ENCODE assay signal across 17 cellular contexts in the genomic region with DNA sequence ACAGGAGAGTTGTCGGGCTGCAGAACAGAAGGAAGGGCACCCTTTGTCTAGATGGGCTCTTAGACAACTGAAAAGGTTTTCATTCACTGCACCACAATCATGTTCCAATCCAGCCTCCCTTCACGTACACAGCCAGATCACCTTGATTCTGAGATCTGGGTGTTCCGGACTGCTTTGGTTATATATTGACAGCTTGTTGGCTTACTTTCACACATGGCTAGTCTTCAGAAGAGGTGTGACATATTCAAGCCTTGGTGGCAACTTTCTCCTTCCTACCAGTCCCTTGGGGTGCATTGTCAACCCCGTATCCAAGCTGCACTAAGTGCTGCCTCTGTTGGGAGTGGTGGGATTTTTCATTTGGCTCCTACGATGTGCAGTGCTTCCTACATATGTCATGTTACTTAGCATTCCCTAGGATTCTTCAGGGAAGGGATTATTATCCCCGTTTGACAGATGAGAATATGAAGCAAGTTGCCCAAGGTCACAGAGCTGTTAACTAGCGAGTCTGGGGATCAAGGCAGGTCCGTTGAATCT.
DNase-seq lines count a peak whose midpoint lies in the region; ATAC-seq, FAIRE-seq and TF ChIP-seq lines count a peak whose summit lies in the region.
"Had no signal": no experiment of that assay in that cellular context is flagged by ENCODE, and none has a peak within 500 bp of the region (broad histone marks: within the 10 kb centered on the region; RNA-seq: fewer than 3 reads in every experiment).

No MANE protein-coding gene starts in this region.

- H3K36me3 Mint-ChIP-seq in naive thymus-derived CD4-positive, alpha-beta T cell: peaks cover 0 to 5% (median 3%) of the 10 kb centered on the region in 5 donors
- H3K36me3 Mint-ChIP-seq in osteocyte (ENCODE audit: unreplicated experiment): no peaks in the 10 kb centered on the region
- H3K36me3 Mint-ChIP-seq: activated naive CD8-positive, alpha-beta T cell treated with anti-CD3 and anti-CD28 coated beads, Interleukin-2, amount 10 ng/mL, durations not matched to agents 7 days and 5 days; WTC11 had no signal

- CTCF ChIA-PET in naive thymus-derived CD4-positive, alpha-beta T cell (lab: Charles Lee): interaction anchor here (0.9 kb wide), 1 partner anchor 14 kb away, joined by 4 read pairs; no protein-coding TSS in a partner anchor

- no peak for TF ChIP-seq CTCF in RWPE2 (IDR thresholded peaks at IDR 0.05; ENCODE audit: poor library complexity, severe bottlenecking)
- TF ChIP-seq CTCF in osteocyte (IDR thresholded peaks at IDR 0.05): no peak

- H3K27me3 ChIP-seq in RWPE2 (ENCODE audit: insufficient read depth, poor library complexity, severe bottlenecking): no peaks in the 10 kb centered on the region
- H3K27me3 ChIP-seq in naive thymus-derived CD4-positive, alpha-beta T cell (ENCODE audit: control insufficient read depth in 2 of 2, insufficient read depth in 2 of 2, low read length in 2 of 2): no peaks in the 10 kb centered on the region
- H3K27me3 ChIP-seq: upper lobe of right lung had no signal

- H3K9me3 Mint-ChIP-seq in naive thymus-derived CD4-positive, alpha-beta T cell: peaks cover 0 to 12% (median 0%) of the 10 kb centered on the region in 11 donors
- H3K9me3 Mint-ChIP-seq in osteocyte (ENCODE audit: unreplicated experiment): no peaks in the 10 kb centered on the region
- H3K9me3 Mint-ChIP-seq: activated naive CD8-positive, alpha-beta T cell treated with anti-CD3 and anti-CD28 coated beads, Interleukin-2, amount 10 ng/mL, durations not matched to agents 7 days and 5 days had no signal

- no peaks in the 10 kb centered on the region for H3K9me3 ChIP-seq in RWPE2 (ENCODE audit: severe bottlenecking)
- H3K9me3 ChIP-seq in naive thymus-derived CD4-positive, alpha-beta T cell (ENCODE audit: control insufficient read depth in 2 of 3, low read length in 3 of 3): no peaks in the 10 kb centered on the region
- H3K9me3 ChIP-seq: heart right ventricle, upper lobe of right lung had no signal

- H3K36me3 ChIP-seq in RWPE2 (ENCODE audit: low read depth): no peaks in the 10 kb centered on the region
- H3K36me3 ChIP-seq in naive thymus-derived CD4-positive, alpha-beta T cell (ENCODE audit: control insufficient read depth in 2 of 3, insufficient read depth in 3 of 3, low read length in 3 of 3): no peaks in the 10 kb centered on the region
- H3K36me3 ChIP-seq: heart right ventricle, upper lobe of right lung had no signal

- no peak overlapping the region for H3K4me3 ChIP-seq in RWPE2 (ENCODE audit: severe bottlenecking)
- H3K4me3 ChIP-seq in naive thymus-derived CD4-positive, alpha-beta T cell (ENCODE audit: low read length): no peak overlapping the region
- H3K4me3 ChIP-seq: heart right ventricle, upper lobe of right lung had no signal

- ATAC-seq in GM18498 (IDR thresholded peaks at IDR 0.05; ENCODE audit: unreplicated experiment): peak; percentile 56
- peak; percentile 43 for ATAC-seq in HG02938 (IDR thresholded peaks at IDR 0.05; ENCODE audit: unreplicated experiment)
- ATAC-seq in RWPE2 (ENCODE audit: low read depth): no peak
- no peak for ATAC-seq in naive thymus-derived CD4-positive, alpha-beta T cell
- no peak for ATAC-seq in HG03045 (IDR thresholded peaks at IDR 0.05; ENCODE audit: unreplicated experiment)
- ATAC-seq: heart right ventricle; naive thymus-derived CD8-positive, alpha-beta T cell; upper lobe of right lung; WTC11 had no signal

- intact Hi-C loops in naive thymus-derived CD4-positive, alpha-beta T cell (cut with micrococcal nuclease): loop anchor here in 1 of 2 donors (10.0 kb wide), 1 partner anchor 1581 kb away; a partner anchor contains a TSS

- peak overlapping the region in 1 of 9 donors; percentile 31 for H3K27ac Mint-ChIP-seq in naive thymus-derived CD4-positive, alpha-beta T cell
- no peak overlapping the region for H3K27ac Mint-ChIP-seq in osteocyte (ENCODE audit: unreplicated experiment)
- H3K27ac Mint-ChIP-seq: activated naive CD8-positive, alpha-beta T cell treated with anti-CD3 and anti-CD28 coated beads, Interleukin-2, amount 10 ng/mL, durations not matched to agents 7 days and 5 days; naive thymus-derived CD8-positive, alpha-beta T cell; WTC11 had no signal

- H3K4me1 Mint-ChIP-seq in naive thymus-derived CD4-positive, alpha-beta T cell: peaks cover 15 to 37% (median 30%) of the 10 kb centered on the region in 7 donors
- no peaks in the 10 kb centered on the region for H3K4me1 Mint-ChIP-seq in osteocyte (ENCODE audit: unreplicated experiment)
- H3K4me1 Mint-ChIP-seq: WTC11 had no signal

- FAIRE-seq in GM19239 (lab: Jason Lieb, UNC): peak; percentile 37
- FAIRE-seq: D721Med had no signal

- POLR2A ChIA-PET in naive thymus-derived CD4-positive, alpha-beta T cell (lab: Charles Lee): no interaction called here

- peaks cover 60 to 83% (median 76%) of the 10 kb centered on the region in 5 donors for H3K27me3 Mint-ChIP-seq in naive thymus-derived CD4-positive, alpha-beta T cell
- H3K27me3 Mint-ChIP-seq in osteocyte (ENCODE audit: unreplicated experiment): peaks cover 2% of the 10 kb centered on the region

- peak overlapping the region; percentile 62 for H3K27ac ChIP-seq in RWPE2 (ENCODE audit: poor library complexity, severe bottlenecking)
- no peak overlapping the region for H3K27ac ChIP-seq in naive thymus-derived CD4-positive, alpha-beta T cell (ENCODE audit: low read depth, low read length)
- H3K27ac ChIP-seq: epithelial cell of prostate, heart right ventricle, upper lobe of right lung had no signal

- H3K4me1 ChIP-seq in RWPE2 (ENCODE audit: insufficient read depth, poor library complexity, severe bottlenecking): peaks cover 12% of the 10 kb centered on the region
- peaks cover 21 to 32% of the 10 kb centered on the region in 2 donors for H3K4me1 ChIP-seq in naive thymus-derived CD4-positive, alpha-beta T cell (ENCODE audit: control insufficient read depth in 2 of 2, insufficient read depth in 2 of 2, low read length in 2 of 2)
- H3K4me1 ChIP-seq: upper lobe of right lung had no signal

- DNase-seq in GM19239 (ENCODE audit: insufficient read length, low spot score) (peak; percentile 17), RWPE2 (ENCODE audit: low spot score) (no peak), osteocyte (ENCODE audit: extremely low spot score, unreplicated experiment) (no peak)
- DNase-seq in naive thymus-derived CD4-positive, alpha-beta T cell: no peak
- no peak for DNase-seq in central memory CD4-positive, alpha-beta T cell
- DNase-seq: activated naive CD8-positive, alpha-beta T cell treated with anti-CD3 and anti-CD28 coated beads, Interleukin-2, amount 10 ng/mL, durations not matched to agents 7 days and 5 days; cerebellar nuclear complex; heart right ventricle; stimulated activated CD8-positive, alpha-beta memory T cell treated with anti-CD3 and anti-CD28 coated beads, Interleukin-4, amount 100 ng/mL, for 48 hours; upper lobe of right lung had no signal

- H3K4me3 Mint-ChIP-seq in naive thymus-derived CD4-positive, alpha-beta T cell: no peak overlapping the region
- no peak overlapping the region for H3K4me3 Mint-ChIP-seq in osteocyte (ENCODE audit: unreplicated experiment)
- H3K4me3 Mint-ChIP-seq: activated naive CD8-positive, alpha-beta T cell treated with anti-CD3 and anti-CD28 coated beads, Interleukin-2, amount 10 ng/mL, durations not matched to agents 7 days and 5 days; WTC11 had no signal

Comparison
In these comparisons a context has a peak if more than half of its experiments do, and no peak if none do; other contexts are left out.
1. ATAC-seq: peak in GM18498 (single experiment) and HG02938 (single experiment); none in RWPE2 (single experiment), naive thymus-derived CD4-positive, alpha-beta T cell (single experiment) and HG03045 (single experiment).